24 cellular contexts compared by ENCODE assay signal in the genomic region with DNA sequence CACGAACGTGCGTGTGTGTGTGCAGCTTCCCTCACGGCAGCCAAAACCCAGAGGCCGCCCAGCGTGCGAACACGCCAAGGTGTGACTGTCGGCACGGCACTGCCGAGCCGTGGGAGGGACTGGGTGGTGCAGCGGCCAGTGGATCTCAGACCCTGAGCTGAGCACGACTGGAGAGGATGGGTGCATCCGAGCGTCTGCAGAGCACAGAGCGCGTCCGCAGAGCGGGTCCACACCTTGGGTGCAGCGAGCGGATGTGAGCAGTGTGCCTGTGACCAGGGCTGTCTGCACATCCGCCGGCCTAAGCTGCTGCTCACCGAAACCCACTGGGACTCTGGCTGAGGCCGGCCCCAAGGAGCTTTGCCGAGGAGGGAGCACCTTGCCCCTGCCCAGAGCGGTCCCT.
"Had no signal": no experiment of that assay in that cellular context is flagged by ENCODE, and none has a peak within 500 bp of the region (broad histone marks: within the 10 kb centered on the region; RNA-seq: fewer than 3 reads in every experiment).

No MANE protein-coding gene starts in this region.

- H3K4me2 ChIP-seq: KMS-11 had no signal

- H3K27ac ChIP-seq: brain microvascular endothelial cell, cardiac muscle cell, KMS-11, VCaP had no signal

- H3K9me3 Mint-ChIP-seq: activated CD8-positive, alpha-beta T cell treated with anti-CD3 and anti-CD28 coated beads for 36 hours; activated naive CD4-positive, alpha-beta T cell treated with anti-CD3 and anti-CD28 coated beads, Interleukin-2, amount 10 ng/mL, durations not matched to agents 7 days and 5 days; activated naive CD8-positive, alpha-beta T cell treated with anti-CD3 and anti-CD28 coated beads for 36 hours; activated T-cell treated with anti-CD3 and anti-CD28 coated beads, Interleukin-2, amount 50 U/mL, for 72 hours; activated T-helper 2 cell treated with anti-CD3 and anti-CD28 coated beads, Interferon-gamma antibody, Interleukin-2, Interleukin-4, amounts not matched to agents 10 μg/mL and 5 μg/mL and 100 μg/mL, durations not matched to agents 14 hours and 24 hours and 36 hours had no signal

- ATAC-seq: activated CD4-positive, alpha-beta T cell treated with anti-CD3 and anti-CD28 coated beads for 36 hours; activated CD8-positive, alpha-beta T cell treated with anti-CD3 and anti-CD28 coated beads for 36 hours; activated T-cell treated with anti-CD3 and anti-CD28 coated beads, Interleukin-2, amount 50 U/mL, for 72 hours; Panc1 had no signal

- H3K4me1 Mint-ChIP-seq: activated CD4-positive, alpha-beta T cell treated with anti-CD3 and anti-CD28 coated beads for 36 hours; activated naive CD4-positive, alpha-beta T cell treated with anti-CD3 and anti-CD28 coated beads, Interleukin-2, amount 10 ng/mL, durations not matched to agents 7 days and 5 days; activated naive CD8-positive, alpha-beta T cell treated with anti-CD3 and anti-CD28 coated beads for 36 hours had no signal

- H3K36me3 ChIP-seq: brain microvascular endothelial cell, cardiac muscle cell had no signal

- H3K4me3 Mint-ChIP-seq: activated CD4-positive, alpha-beta T cell treated with anti-CD3 and anti-CD28 coated beads for 36 hours; activated CD8-positive, alpha-beta T cell treated with anti-CD3 and anti-CD28 coated beads for 36 hours; activated naive CD4-positive, alpha-beta T cell treated with anti-CD3 and anti-CD28 coated beads, Interleukin-2, amount 10 ng/mL, durations not matched to agents 7 days and 5 days; activated naive CD8-positive, alpha-beta T cell treated with anti-CD3 and anti-CD28 coated beads for 36 hours; activated T-cell treated with anti-CD3 and anti-CD28 coated beads, Interleukin-2, amount 50 U/mL, for 72 hours had no signal

- H3K27me3 Mint-ChIP-seq: activated CD4-positive, alpha-beta T cell treated with anti-CD3 and anti-CD28 coated beads for 36 hours; activated CD8-positive, alpha-beta T cell treated with anti-CD3 and anti-CD28 coated beads for 36 hours; activated naive CD4-positive, alpha-beta T cell treated with anti-CD3 and anti-CD28 coated beads, Interleukin-2, amount 10 ng/mL, durations not matched to agents 7 days and 5 days; activated naive CD8-positive, alpha-beta T cell treated with anti-CD3 and anti-CD28 coated beads for 36 hours had no signal

- H3K4me3 ChIP-seq: cardiac muscle cell had no signal

- H3K9ac ChIP-seq: KMS-11 had no signal

- H3K27me3 ChIP-seq: brain microvascular endothelial cell, cardiac muscle cell had no signal

- DNase-seq: activated CD4-positive, alpha-beta T cell treated with anti-CD3 and anti-CD28 coated beads for 36 hours; activated CD4-positive, alpha-beta T cell treated with anti-CD3 and anti-CD28 coated beads, Interleukin-2, amount 50 U/mL, for 1 hour; activated CD8-positive, alpha-beta memory T cell treated with anti-CD3 and anti-CD28 coated beads, Interleukin-2, amount 50 U/mL, for 4 hours; activated CD8-positive, alpha-beta T cell treated with anti-CD3 and anti-CD28 coated beads for 36 hours; activated gamma-delta T cell treated with Interleukin-2 at 50 U/mL for 16 hours; activated naive CD4-positive, alpha-beta T cell treated with anti-CD3 and anti-CD28 coated beads, Interleukin-2, amount 10 ng/mL, durations not matched to agents 7 days and 5 days; activated naive CD8-positive, alpha-beta T cell treated with anti-CD3 and anti-CD28 coated beads for 36 hours; activated T-cell treated with anti-CD3 and anti-CD28 coated beads, Interleukin-2, amount 50 U/mL, for 72 hours; brain microvascular endothelial cell; NCI-H1092 treated with DMSO at 0.1 percent for 48 hours; NCI-H1436; NCI-H1694 treated with DMSO at 0.1 percent for 48 hours; NCI-H2029 treated with DMSO at 0.1 percent for 48 hours; NCI-H510A treated with DMSO at 0.1 percent for 48 hours; NCI-H69; NK-92 treated with Interleukin-12 subunit alpha and Interleukin-12 subunit beta, amount 100 ng/mL, for 24 hours; OCI-M1; SIG-M5; T-helper 1 cell had no signal

- H3K36me3 Mint-ChIP-seq: activated naive CD4-positive, alpha-beta T cell treated with anti-CD3 and anti-CD28 coated beads, Interleukin-2, amount 10 ng/mL, durations not matched to agents 7 days and 5 days; activated naive CD8-positive, alpha-beta T cell treated with anti-CD3 and anti-CD28 coated beads for 36 hours had no signal

- H3K27ac Mint-ChIP-seq: activated CD4-positive, alpha-beta T cell treated with anti-CD3 and anti-CD28 coated beads for 36 hours; activated CD8-positive, alpha-beta T cell treated with anti-CD3 and anti-CD28 coated beads for 36 hours; activated naive CD4-positive, alpha-beta T cell treated with anti-CD3 and anti-CD28 coated beads, Interleukin-2, amount 10 ng/mL, durations not matched to agents 7 days and 5 days; activated naive CD8-positive, alpha-beta T cell treated with anti-CD3 and anti-CD28 coated beads for 36 hours; activated T-cell treated with anti-CD3 and anti-CD28 coated beads, Interleukin-2, amount 50 U/mL, for 72 hours; activated T-helper 2 cell treated with anti-CD3 and anti-CD28 coated beads, Interferon-gamma antibody, Interleukin-2, Interleukin-4, amounts not matched to agents 10 μg/mL and 5 μg/mL and 100 μg/mL, durations not matched to agents 14 hours and 24 hours and 36 hours had no signal
